20 cellular contexts compared by ENCODE assay signal in genomic region chr12:50564240-50564947, GRCh38. TPM values are rescaled to one million over a fixed set of nuclear protein-coding genes. Genes with fewer than 3 reads are reported as not detected.
A peak's percentile ranks its signal among the peaks of the same experiment; 100 is the strongest.
DNase-seq lines count a peak whose midpoint lies in the region; ATAC-seq, FAIRE-seq and TF ChIP-seq lines count a peak whose summit lies in the region.
"Had no signal": no experiment of that assay in that cellular context is flagged by ENCODE, and none has a peak within 500 bp of the region (broad histone marks: within the 10 kb centered on the region; RNA-seq: fewer than 3 reads in every experiment).

No MANE protein-coding gene starts in this region.

- H3K79me2 ChIP-seq in Karpas-422 (ENCODE audit: low read length) (peaks cover 91% of the 10 kb centered on the region), K562 (ENCODE audit: control insufficient read depth, insufficient read depth, low read length) (peaks cover 74% of the 10 kb centered on the region)

- H3K27ac ChIP-seq in Karpas-422 (ENCODE audit: low read length), result peak overlapping the region; percentile 7; the same call in 1 of the 2 replicates
- peak overlapping the region; percentile 84; the same call in 2 of the 3 replicates for H3K27ac ChIP-seq in K562 (ENCODE audit: extremely low read depth, low read depth, low read length)
- peak overlapping the region; percentile 10 to 51 for H3K27ac ChIP-seq in liver (ENCODE audit: low read depth in 1 of 2, low read length in 2 of 2)
- no peak overlapping the region for H3K27ac ChIP-seq in ascending aorta
- H3K27ac ChIP-seq: RWPE1 had no signal

- peaks cover 64% of the 10 kb centered on the region for H3K4me1 Mint-ChIP-seq in CD14-positive monocyte

- peak; percentile 11 for FAIRE-seq in K562 (lab: Jason Lieb, UNC)
- FAIRE-seq: islet of Langerhans had no signal

- H3K9me3 ChIP-seq in Karpas-422 (ENCODE audit: low read length), result no peaks in the 10 kb centered on the region
- H3K9me3 ChIP-seq in K562 (replicated peaks; ENCODE audit: control insufficient read depth, insufficient read depth, low read depth, low read length), result no peaks in the 10 kb centered on the region
- no peaks in the 10 kb centered on the region for H3K9me3 ChIP-seq in liver (ENCODE audit: control insufficient read depth in 4 of 4, low read length in 3 of 4)
- no peaks in the 10 kb centered on the region for H3K9me3 ChIP-seq in ascending aorta
- H3K9me3 ChIP-seq: BE2C had no signal

- H3K36me3 ChIP-seq in Karpas-422 (ENCODE audit: insufficient read depth, low read length) (no peaks in the 10 kb centered on the region), K562 (ENCODE audit: control insufficient read depth, insufficient read depth, low read length) (no peaks in the 10 kb centered on the region), liver (ENCODE audit: control insufficient read depth in 4 of 4, insufficient read depth in 3 of 4, low read depth in 1 of 4, low read length in 3 of 4) (no peaks in the 10 kb centered on the region), ascending aorta (no peaks in the 10 kb centered on the region)
- H3K36me3 ChIP-seq: BE2C had no signal

- H3K27me3 Mint-ChIP-seq in CD14-positive monocyte (ENCODE audit: low read depth in 3 of 3), result peaks cover 0 to 2% (median 0%) of the 10 kb centered on the region in 3 donors
- H3K27me3 Mint-ChIP-seq: T-cell had no signal

- H3K4me1 ChIP-seq in Karpas-422 (ENCODE audit: low read length), result peaks cover 53% of the 10 kb centered on the region
- H3K4me1 ChIP-seq in K562 (replicated peaks in 1 of 2; ENCODE audit: control insufficient read depth in 2 of 2, insufficient read depth in 2 of 2, low read length in 2 of 2), result peaks cover 16 to 27% of the 10 kb centered on the region in 2 experiments
- peaks cover 18 to 55% (median 48%) of the 10 kb centered on the region in 4 donors for H3K4me1 ChIP-seq in liver (ENCODE audit: control insufficient read depth in 4 of 4, insufficient read depth in 4 of 4, low read length in 3 of 4)
- peaks cover 0 to 13% of the 10 kb centered on the region in 2 donors for H3K4me1 ChIP-seq in ascending aorta

- H3K9me2 ChIP-seq in Karpas-422 (replicated peaks; ENCODE audit: insufficient read depth, low read length), result no peaks in the 10 kb centered on the region

- H3K4me2 ChIP-seq in Karpas-422 (ENCODE audit: low read depth, low read length, poor library complexity, severe bottlenecking) (peak overlapping the region; percentile 9), K562 (ENCODE audit: insufficient read depth, low read length) (no peak overlapping the region)

- TF ChIP-seq EP300 in K562 (IDR thresholded peaks at IDR 0.05; ENCODE audit: low read length), result no peak

- H3K9me3 Mint-ChIP-seq in CD14-positive monocyte, result peaks cover 0 to 3% (median 0%) of the 10 kb centered on the region in 7 donors
- H3K9me3 Mint-ChIP-seq: endodermal cell, T-cell had no signal

- no peaks in the 10 kb centered on the region for H3K27me3 ChIP-seq in Karpas-422 (ENCODE audit: low read length)
- no peaks in the 10 kb centered on the region for H3K27me3 ChIP-seq in K562 (ENCODE audit: control insufficient read depth in 2 of 2, insufficient read depth in 2 of 2, low read length in 2 of 2)
- no peaks in the 10 kb centered on the region for H3K27me3 ChIP-seq in liver (ENCODE audit: control insufficient read depth in 4 of 4, insufficient read depth in 4 of 4, low read length in 3 of 4)
- no peaks in the 10 kb centered on the region for H3K27me3 ChIP-seq in ascending aorta
- H3K27me3 ChIP-seq: BE2C had no signal

- peak overlapping the region; percentile 72 to 89 (median 81) for H3K27ac Mint-ChIP-seq in CD14-positive monocyte
- H3K27ac Mint-ChIP-seq: endodermal cell had no signal

- CTCF ChIA-PET in K562 (lab: Yijun Ruan, JAX; ENCODE audit: low intra/inter-chr PET ratio), result no interaction called here
- CTCF ChIA-PET in HEK293T (lab: Yijun Ruan, JAX), result no interaction called here

- TF ChIP-seq POLR2A in K562 (conservative IDR thresholded peaks at IDR 0.05), result no peak

- no TSS peak for BruUV-seq in K562 (replicated peaks; lab: Mats Ljungman, UMichigan)

- H3K9me1 ChIP-seq in K562 (ENCODE audit: control insufficient read depth, insufficient read depth, low read length), result no peaks in the 10 kb centered on the region

- TF ChIP-seq RAD21 in K562 (CRISPR knock-in tag; conservative IDR thresholded peaks at IDR 0.05 in 1 of 2, IDR thresholded peaks at IDR 0.05 in 1 of 2) (no peak), liver (IDR thresholded peaks at IDR 0.05) (no peak)

- DNase-seq in CD14-positive monocyte (ENCODE audit: low spot score) (no peak), Karpas-422 (no peak), K562 (ENCODE audit: extremely low read depth in 1 of 4, low spot score in 3 of 4) (no peak), ascending aorta (ENCODE audit: low spot score in 2 of 2) (no peak), HEK293T (ENCODE audit: extremely low spot score) (no peak), LoVo (ENCODE audit: low spot score) (no peak)
- DNase-seq: activated naive CD4-positive, alpha-beta T cell treated with anti-CD3 and anti-CD28 coated beads, Interleukin-2, amount 50 U/mL, for 16 hours; BE2C; DMS79; endodermal cell; head of caudate nucleus; NCI-H1694 treated with DMSO at 0.1 percent for 48 hours; NCI-H524 treated with DMSO at 0.1 percent for 48 hours; occipital lobe; stimulated activated naive CD4-positive, alpha-beta T cell treated with Interleukin-2 at 50 U/mL for 16 hours; T-cell had no signal

- intact Hi-C loops in CD14-positive monocyte (cut with micrococcal nuclease) (no loop called here), K562 (cut with micrococcal nuclease) (no loop called here), ascending aorta (cut with DNase I) (no loop called here)

- H3K36me3 Mint-ChIP-seq in CD14-positive monocyte, result peaks cover 0 to 2% of the 10 kb centered on the region in 2 donors

- H3K4me3 ChIP-seq in Karpas-422 (ENCODE audit: low read length) (no peak overlapping the region), K562 (no peak overlapping the region), liver (ENCODE audit: low read depth in 1 of 3, low read length in 3 of 3) (no peak overlapping the region), ascending aorta (no peak overlapping the region)

- POLR2A ChIA-PET in K562 (lab: Yijun Ruan, JAX) (interaction anchor here (2.4 to 3.7 kb wide), 2 partner anchors 8 to 15 kb away, joined by 7 to 23 read pairs; no protein-coding TSS in a partner anchor), HEK293T (lab: Yijun Ruan, JAX) (no interaction called here)

- no peak for ATAC-seq in K562
- ATAC-seq in GM18498 (IDR thresholded peaks at IDR 0.05; ENCODE audit: unreplicated experiment), result no peak
- ATAC-seq: T-cell had no signal

- H3K9ac ChIP-seq in Karpas-422 (ENCODE audit: low read length) (no peak overlapping the region), K562 (ENCODE audit: insufficient read depth in 1 of 2, low read depth in 2 of 2, low read length in 2 of 2) (0 out of 4 replicates have a peak overlapping the region, but pooled peaks of 1 of the 2 experiments have one; percentile 28), liver (ENCODE audit: low read depth in 1 of 2, low read length in 2 of 2) (no peak overlapping the region)

- H4K20me1 ChIP-seq in Karpas-422 (ENCODE audit: insufficient read depth, low read depth, low read length), result no peaks in the 10 kb centered on the region
- H4K20me1 ChIP-seq in K562 (replicated peaks; ENCODE audit: control insufficient read depth, insufficient read depth, low read length), result 0 out of 2 replicates have a peak, but pooled peaks cover 3% of the 10 kb centered on the region

- TF ChIP-seq CTCF in CD14-positive monocyte (IDR thresholded peaks at IDR 0.05) (no peak), K562 (IDR thresholded peaks at IDR 0.05 in 2 of 3, conservative IDR thresholded peaks at IDR 0.05 in 1 of 3; ENCODE audit: insufficient read depth in 2 of 3, low read depth in 1 of 3, low read length in 3 of 3) (no peak), liver (IDR thresholded peaks at IDR 0.05; ENCODE audit: low read depth, low read length, missing input control) (no peak), ascending aorta (IDR thresholded peaks at IDR 0.05) (no peak)

- peak overlapping the region in 1 of 2 donors; percentile 79 for H3K4me3 Mint-ChIP-seq in CD14-positive monocyte
- H3K4me3 Mint-ChIP-seq: endodermal cell, T-cell had no signal

- in situ Hi-C loops in K562 (cut with MboI), result no loop called here

- WGBS in K562 (ENCODE audit: insufficient coverage, low coverage, missing lambda C conversion rate), result 39% methylated on average over 4 of the region's 4 CpGs
- 43% methylated on average over 4 of the region's 4 CpGs for WGBS in liver

- H2AFZ ChIP-seq in Karpas-422 (ENCODE audit: low read length) (no peak overlapping the region), K562 (ENCODE audit: low read depth, low read length) (no peak overlapping the region)

TF ChIP-seq in K562, 482 proteins besides CTCF, POLR2A, EP300 and RAD21 (continues in another document):
- no peak for TF ChIP-seq THRAP3 (IDR thresholded peaks at IDR 0.05; ENCODE audit: borderline replicate concordance)

TF ChIP-seq in liver, 16 proteins besides CTCF, POLR2A, EP300 and RAD21 (continues in another document):
- TF ChIP-seq FOXA1 (IDR thresholded peaks at IDR 0.05) (no peak), NR2F2 (IDR thresholded peaks at IDR 0.05) (no peak), YY1 (IDR thresholded peaks at IDR 0.05) (peak; percentile 17)

TF ChIP-seq in HEK293T, 16 proteins besides CTCF, POLR2A, EP300 and RAD21 (continues in another document):
- TF ChIP-seq FOXK2 (IDR thresholded peaks at IDR 0.05) (no peak), NFRKB (IDR thresholded peaks at IDR 0.05) (no peak), SUZ12 (IDR thresholded peaks at IDR 0.05) (no peak)

RNA-seq across cellular contexts. Expression of gene DIP2B, which starts 59.6 kb away (rescaled TPM):
- polyA plus RNA-seq in CD14-positive monocyte, result 1 to 10 TPM; 3.5 to 6.5 TPM
- 31.2 and 37.5 TPM in 2 replicates for total RNA-seq in Karpas-422 (2014; rRNA removed; shearing (Covaris generic); ENCODE audit: low replicate concordance)
- total RNA-seq in K562 (2011; cell fraction: chromatin; rRNA removed; ENCODE audit: low replicate concordance), result 38.9 and 51.6 TPM in 2 replicates
- 22.5 and 24.8 TPM in 2 replicates for total RNA-seq in K562 (2011; cell fraction: nucleolus; rRNA removed)
- 29.4 and 38.1 TPM in 2 replicates for total RNA-seq in K562 (2011; cell fraction: nucleoplasm; rRNA removed)
- total RNA-seq in K562 (2014; rRNA removed), result 12.1 and 14.8 TPM in 2 replicates
- total RNA-seq in K562 (2014; rRNA removed; fragmentation: Illumina TruSeq; extraction: Trizol), result 18.8 and 21.2 TPM in 2 replicates
- 19.9 and 20.3 TPM in 2 replicates for total RNA-seq in K562 (2015; rRNA removed; fragmentation: Illumina TruSeq; extraction: Trizol)
- 22.9 and 23.7 TPM in 2 replicates for total RNA-seq in K562 (2021)
- 20.5 and 26.1 TPM in 2 replicates for polyA plus RNA-seq in K562 (2011; rRNA removed)
- 16.1 and 18.2 TPM in 2 replicates for polyA plus RNA-seq in K562 (2011; cell fraction: cytosol; rRNA removed)
- polyA plus RNA-seq in K562 (2011; cell fraction: nucleus; rRNA removed), result 24.1 and 27.3 TPM in 2 replicates
- polyA plus RNA-seq in K562 (2012), result 13.5 and 14.8 TPM in 2 replicates
- polyA plus RNA-seq in K562 (2014; fragmentation: Illumina TruSeq; extraction: Trizol), result 18.8 and 21.0 TPM in 2 replicates
- 1 to 10 TPM; 4.6 to 5.8 TPM for polyA plus RNA-seq in K562 (2014; fragmentation: Nextera tagmentation; extraction: Ambion mirVana)
- polyA plus RNA-seq in K562 (2014; rRNA removed), result 11.7 and 13.4 TPM in 2 replicates
- 57.9 and 67.7 TPM in 2 replicates for polyA minus RNA-seq in K562 (2011; rRNA and poly(A)+ RNA removed)
- 28.2 and 36.9 TPM in 2 replicates for polyA minus RNA-seq in K562 (2011; cell fraction: cytosol; rRNA and poly(A)+ RNA removed)
- polyA minus RNA-seq in K562 (2011; cell fraction: nucleus; rRNA and poly(A)+ RNA removed), result 20.7 and 28.9 TPM in 2 replicates
- total RNA-seq in liver, result 10 to 100 TPM; 19.0 to 30.7 TPM
- 1 to 10 TPM; 4.8 to 8.5 TPM for polyA plus RNA-seq in liver
- total RNA-seq in ascending aorta, result 8.5 TPM

Comparison
In these comparisons a context has a peak if more than half of its experiments do, and no peak if none do; other contexts are left out.
1. H3K27ac ChIP-seq: peak in Karpas-422 (single experiment), K562 (single experiment) and liver (2 of 2); none in ascending aorta (0 of 2).